ENCODE assay signal across 26 cellular contexts in the genomic region with DNA sequence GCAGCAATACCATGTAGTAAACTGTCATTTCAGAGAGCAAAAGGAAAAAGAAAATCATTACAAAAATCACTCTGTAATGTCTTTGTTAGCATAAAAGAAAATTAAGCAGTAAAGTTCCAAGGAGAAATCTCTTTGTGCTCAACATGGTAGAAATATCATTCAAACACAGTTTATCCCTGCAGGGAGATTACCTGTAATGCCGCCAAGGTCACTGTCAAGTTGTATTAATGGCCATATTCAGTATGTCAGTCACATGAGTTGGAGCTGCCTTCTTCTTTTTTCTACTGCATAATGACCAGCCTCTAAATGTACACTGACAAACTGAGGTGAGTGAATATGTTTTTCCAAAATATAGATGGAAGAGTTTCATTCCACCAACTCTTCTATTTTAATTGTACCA. TPM values are rescaled to one million over a fixed set of nuclear protein-coding genes. Genes with fewer than 3 reads are reported as not detected.
A peak's percentile ranks its signal among the peaks of the same experiment; 100 is the strongest.
DNase-seq lines count a peak whose midpoint lies in the region; ATAC-seq, FAIRE-seq and TF ChIP-seq lines count a peak whose summit lies in the region.
"Had no signal": no experiment of that assay in that cellular context is flagged by ENCODE, and none has a peak within 500 bp of the region (broad histone marks: within the 10 kb centered on the region; RNA-seq: fewer than 3 reads in every experiment).

No MANE protein-coding gene starts in this region.

- H3K4me2 ChIP-seq in GM12878 (ENCODE audit: control insufficient read depth, insufficient read depth) = no peak overlapping the region

- BruUV-seq in GM12878 (replicated peaks; lab: Mats Ljungman, UMichigan) = no TSS peak

- H3K9ac ChIP-seq in GM12878 (ENCODE audit: control insufficient read depth, insufficient read depth, low read length) = no peak overlapping the region

- H3K4me3 ChIP-seq in cardiac muscle cell (no peak overlapping the region), GM12878 (no peak overlapping the region), gastrocnemius medialis (no peak overlapping the region)

- SMC1A ChIA-PET in GM12878 (lab: Charles Lee; ENCODE audit: uncharacterized antibody, unreplicated experiment) = interaction anchor here (1.0 to 1.9 kb wide), 5 partner anchors 10 to 112 kb away, joined by 3 to 12 read pairs (median 4); no protein-coding TSS in a partner anchor

- in situ Hi-C loops in GM12878 (cut with MboI) (no loop called here), gastrocnemius medialis (cut with MboI; ENCODE audit: low sequenced_read_pairs in 4 of 4) (no loop called here)

- ATAC-seq in GM12878 (no peak), gastrocnemius medialis (no peak), HG02938 (IDR thresholded peaks at IDR 0.05; ENCODE audit: unreplicated experiment) (no peak)
- ATAC-seq: Panc1 had no signal

- peak; percentile 59 for FAIRE-seq in GM18507 (lab: Jason Lieb, UNC)
- FAIRE-seq in GM12878 (lab: Jason Lieb, UNC) = no peak
- FAIRE-seq: G401.6, H54 had no signal

- no peak overlapping the region for H2AFZ ChIP-seq in GM12878 (ENCODE audit: control insufficient read depth, low read depth, low read length)

- peaks cover 36% of the 10 kb centered on the region for H3K4me1 Mint-ChIP-seq in CD14-positive monocyte
- H3K4me1 Mint-ChIP-seq: CD4-positive, alpha-beta memory T cell had no signal

- no peaks in the 10 kb centered on the region for H3K27me3 ChIP-seq in cardiac muscle cell
- H3K27me3 ChIP-seq in GM12878 (replicated peaks in 1 of 2; ENCODE audit: control insufficient read depth in 2 of 2, insufficient read depth in 2 of 2, low read length in 1 of 2) = no peaks in the 10 kb centered on the region
- no peaks in the 10 kb centered on the region for H3K27me3 ChIP-seq in gastrocnemius medialis

- WGBS in GM12878 (ENCODE audit: insufficient coverage, insufficient replicate concordance, low lambda C conversion rate, missing lambda C conversion rate) = 60% methylated on average over 1 of the region's 1 CpG

- TF ChIP-seq POLR2A in GM12878 (IDR thresholded peaks at IDR 0.05; ENCODE audit: low read depth, low read length) (no peak), gastrocnemius medialis (IDR thresholded peaks at IDR 0.05) (no peak)

- no peak for TF ChIP-seq CTCF in cardiac muscle cell (IDR thresholded peaks at IDR 0.05; ENCODE audit: low read depth, low read length)
- TF ChIP-seq CTCF in GM12878 (IDR thresholded peaks at IDR 0.05 in 2 of 3, conservative IDR thresholded peaks at IDR 0.05 in 1 of 3; ENCODE audit: control insufficient read depth in 2 of 3, extremely low read depth in 1 of 3, insufficient read depth in 1 of 3, low read depth in 3 of 3, low read length in 3 of 3) = no peak
- TF ChIP-seq CTCF in gastrocnemius medialis (IDR thresholded peaks at IDR 0.05 in 4 of 5, conservative IDR thresholded peaks at IDR 0.05 in 1 of 5) = no peak
- no peak for TF ChIP-seq CTCF in CD14-positive monocyte (IDR thresholded peaks at IDR 0.05)

- no peak for TF ChIP-seq EP300 in GM12878 (IDR thresholded peaks at IDR 0.05; ENCODE audit: borderline replicate concordance in 1 of 2, control insufficient read depth in 1 of 2, low read depth in 2 of 2, low read length in 2 of 2)

- no peaks in the 10 kb centered on the region for H3K9me3 Mint-ChIP-seq in CD14-positive monocyte

- intact Hi-C loops in cardiac septum (cut with DNase I) (no loop called here), GM12878 (cut with micrococcal nuclease; ENCODE audit: unreplicated experiment) (no loop called here), gastrocnemius medialis (cut with DNase I; ENCODE audit: low total_unique reads) (no loop called here), CD14-positive monocyte (cut with micrococcal nuclease) (no loop called here)

- H3K9me3 ChIP-seq in cardiac muscle cell (ENCODE audit: low read depth) (no peaks in the 10 kb centered on the region), GM12878 (replicated peaks; ENCODE audit: control insufficient read depth, insufficient read depth, low read length) (peaks cover 7% of the 10 kb centered on the region), gastrocnemius medialis (no peaks in the 10 kb centered on the region)

- H3K79me2 ChIP-seq in GM12878 (ENCODE audit: control insufficient read depth, insufficient read depth, low read length) = peaks cover 82% of the 10 kb centered on the region

- no peaks in the 10 kb centered on the region for H3K36me3 ChIP-seq in cardiac muscle cell
- peaks cover 0 to 18% of the 10 kb centered on the region in 2 experiments; a peak in 2 of 4 replicates for H3K36me3 ChIP-seq in GM12878 (ENCODE audit: control insufficient read depth in 2 of 2, insufficient read depth in 2 of 2, low read length in 1 of 2)
- no peaks in the 10 kb centered on the region for H3K36me3 ChIP-seq in gastrocnemius medialis

- H4K20me1 ChIP-seq in GM12878 (ENCODE audit: control insufficient read depth, insufficient read depth) = no peaks in the 10 kb centered on the region

- POLR2A ChIA-PET in GM12878 (lab: Charles Lee) = no interaction called here

- RAD21 ChIA-PET in GM12878 (lab: Charles Lee; ENCODE audit: unreplicated experiment) = interaction anchor here (1.2 to 2.8 kb wide), 2 partner anchors 117 to 235 kb away, joined by 3 to 12 read pairs; no protein-coding TSS in a partner anchor

- no peak overlapping the region for H3K4me3 Mint-ChIP-seq in CD14-positive monocyte
- H3K4me3 Mint-ChIP-seq: CD4-positive, alpha-beta memory T cell had no signal

- H3K27ac ChIP-seq in cardiac muscle cell = peak overlapping the region; percentile 15
- H3K27ac ChIP-seq in GM12878 (ENCODE audit: control insufficient read depth, insufficient read depth) = no peak overlapping the region
- peak overlapping the region; percentile 50 to 90 (median 78) for H3K27ac ChIP-seq in gastrocnemius medialis
- H3K27ac ChIP-seq: RWPE1 had no signal

- TF ChIP-seq RAD21 in GM12878 (IDR thresholded peaks at IDR 0.05; ENCODE audit: insufficient read depth, low read depth, low read length) = no peak

- DNase-seq in cardiac muscle cell (ENCODE audit: low read depth in 1 of 2, low spot score in 1 of 2) = no peak
- DNase-seq in cardiac septum (ENCODE audit: low spot score) = no peak
- DNase-seq in GM18507 (ENCODE audit: extremely low spot score, insufficient read length, low read depth) = no peak
- no peak for DNase-seq in GM12878 (ENCODE audit: low read depth, low spot score)
- no peak for DNase-seq in gastrocnemius medialis
- DNase-seq in CD14-positive monocyte (ENCODE audit: low spot score) = no peak
- no peak for DNase-seq in NK-92 (lab: John Stamatoyannopoulos, UW; ENCODE audit: unreplicated experiment)
- DNase-seq: 8988T; ACHN; CD4-positive, alpha-beta memory T cell; COR-L47; DMS53; Kasumi-1; NCI-H1092 treated with DMSO at 0.1 percent for 48 hours; NCI-H1436 treated with DMSO at 0.1 percent for 48 hours; NCI-H187 treated with DMSO at 0.1 percent for 48 hours; NCI-H2171 treated with DMSO at 0.1 percent for 48 hours; NCI-H446 treated with DMSO at 0.1 percent for 48 hours; NCI-H526; NCI-H82; SHP77 had no signal

- CTCF ChIA-PET in GM12878 (lab: Yijun Ruan, JAX) = interaction anchor here (1.0 to 1.7 kb wide), 3 partner anchors 9 to 78 kb away, joined by 3 to 6 read pairs (median 5); no protein-coding TSS in a partner anchor

- H3K36me3 Mint-ChIP-seq in CD14-positive monocyte = peaks cover 15 to 19% of the 10 kb centered on the region in 2 donors
- H3K36me3 Mint-ChIP-seq: CD4-positive, alpha-beta memory T cell had no signal

- no peaks in the 10 kb centered on the region for H3K27me3 Mint-ChIP-seq in CD14-positive monocyte (ENCODE audit: low read depth in 3 of 3)

- H3K4me1 ChIP-seq in cardiac muscle cell (ENCODE audit: low read depth) (peaks cover 33% of the 10 kb centered on the region), GM12878 (ENCODE audit: control insufficient read depth, insufficient read depth, low read length) (peaks cover 3% of the 10 kb centered on the region; the same call in 1 of the 2 replicates), gastrocnemius medialis (peaks cover 21 to 71% of the 10 kb centered on the region in 2 donors)

- peak overlapping the region in 2 of 7 donors; percentile 36 to 65 for H3K27ac Mint-ChIP-seq in CD14-positive monocyte
- H3K27ac Mint-ChIP-seq: CD4-positive, alpha-beta memory T cell had no signal

TF ChIP-seq in GM12878, 131 proteins besides CTCF, POLR2A, EP300 and RAD21:
- no peak for TF ChIP-seq BRCA1 (IDR thresholded peaks at IDR 0.05; ENCODE audit: low read depth, low read length)
- 0 out of 2 replicates have a peak, but pooled peaks have one; percentile 1 for TF ChIP-seq PML (IDR thresholded peaks at IDR 0.05; ENCODE audit: low read length)

RNA-seq across cellular contexts. Expression of gene MEF2C, which starts 36.5 kb away (rescaled TPM):
- total RNA-seq in cardiac muscle cell (95.3 and 175 TPM in 2 replicates), cardiac septum (64.6 TPM), GM12878 (2014; rRNA removed) (175 and 219 TPM in 2 replicates), GM12878 (2014; rRNA removed; fragmentation: Illumina TruSeq; extraction: Trizol) (220 and 236 TPM in 2 replicates), GM12878 (2021) (207 and 225 TPM in 2 replicates), gastrocnemius medialis (100 to 1,000 TPM in 3 of 4 donors, 10 to 100 TPM in 1; 63.8 to 192 (median 128) TPM)
- polyA plus RNA-seq in cardiac muscle cell (107 and 137 TPM in 2 replicates), GM12878 (2011; rRNA removed) (105 and 125 TPM in 2 replicates), GM12878 (2014; fragmentation: Illumina TruSeq; extraction: Trizol) (209 and 260 TPM in 2 replicates), GM12878 (2014; fragmentation: Nextera tagmentation; extraction: Ambion mirVana) (100 to 1,000 TPM; 143 to 147 TPM), GM12878 (2014; rRNA removed) (99.5 and 104 TPM in 2 replicates), GM12878 (2016; fragmentation: Nextera tagmentation; extraction: Ambion mirVana) (100 to 1,000 TPM; 186 to 199 TPM), CD14-positive monocyte (10 to 100 TPM; 88.3 to 89.3 TPM)
- 839 and 919 TPM in 2 replicates for total RNA-seq in GM12878 (2013; cell fraction: nucleolus; rRNA removed)
- polyA plus RNA-seq in GM12878 (2011; ENCODE audit: low read depth) = 89.3 TPM
- polyA plus RNA-seq in GM12878 (2011; cell fraction: cytosol; rRNA removed) = 139 and 145 TPM in 2 replicates
- polyA plus RNA-seq in GM12878 (2011; cell fraction: nucleus; rRNA removed) = 105 and 117 TPM in 2 replicates
- 115 and 139 TPM in 2 replicates for polyA plus RNA-seq in GM12878 (2012)
- polyA minus RNA-seq in GM12878 (2011; rRNA and poly(A)+ RNA removed) = 323 and 371 TPM in 2 replicates
- 81.9 and 107 TPM in 2 replicates for polyA minus RNA-seq in GM12878 (2011; cell fraction: cytosol; rRNA and poly(A)+ RNA removed)
- polyA minus RNA-seq in GM12878 (2011; cell fraction: nucleus; rRNA and poly(A)+ RNA removed) = 194 and 315 TPM in 2 replicates
